Comparison of ENCODE assay signal across 14 cellular contexts in the genomic region with DNA sequence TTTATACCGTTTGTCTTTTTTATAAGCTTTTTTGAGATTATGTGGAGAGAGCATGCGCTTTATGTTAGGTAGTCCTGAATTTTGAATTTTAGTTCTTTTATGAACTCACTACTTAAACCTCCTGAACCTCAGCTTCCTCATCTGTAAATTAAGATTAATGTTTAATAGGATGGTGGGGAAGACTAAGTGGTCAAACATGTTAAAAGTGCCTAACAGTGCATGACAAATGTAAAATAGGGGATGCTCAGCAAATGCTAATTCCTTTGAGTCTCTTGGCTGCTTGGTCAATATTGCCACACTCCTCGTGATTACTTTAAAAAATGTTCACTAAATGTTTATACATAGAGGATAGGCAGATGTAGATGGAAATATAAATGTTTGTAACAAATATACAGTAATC. TPM values are rescaled to one million over a fixed set of nuclear protein-coding genes. Genes with fewer than 3 reads are reported as not detected.
DNase-seq lines count a peak whose midpoint lies in the region; ATAC-seq and TF ChIP-seq lines count a peak whose summit lies in the region.
"Had no signal": no experiment of that assay in that cellular context is flagged by ENCODE, and none has a peak within 500 bp of the region (broad histone marks: within the 10 kb centered on the region; RNA-seq: fewer than 3 reads in every experiment).

No MANE protein-coding gene starts in this region.

- H3K27me3 ChIP-seq in DND-41 (ENCODE audit: insufficient read depth, low read length, poor library complexity), result no peaks in the 10 kb centered on the region
- no peaks in the 10 kb centered on the region for H3K27me3 ChIP-seq in vagina

- H4K20me1 ChIP-seq in DND-41 (ENCODE audit: insufficient read depth, low read length), result peaks cover 78% of the 10 kb centered on the region

- peaks cover 66% of the 10 kb centered on the region for H3K4me1 Mint-ChIP-seq in activated naive CD4-positive, alpha-beta T cell treated with anti-CD3 and anti-CD28 coated beads for 36 hours (ENCODE audit: low read depth)

- ATAC-seq in DND-41 (ENCODE audit: insufficient read depth, low read depth) (no peak), GM19397 (IDR thresholded peaks at IDR 0.05; ENCODE audit: unreplicated experiment) (peak; percentile 70), HG03135 (IDR thresholded peaks at IDR 0.05; ENCODE audit: unreplicated experiment) (peak; percentile 77)

- H3K4me1 ChIP-seq in DND-41 (ENCODE audit: insufficient read depth, low read length) (peaks cover 16% of the 10 kb centered on the region), vagina (peaks cover 67% of the 10 kb centered on the region)

- H3K9me3 ChIP-seq in DND-41 (ENCODE audit: insufficient read depth, low read length, severe bottlenecking), result no peaks in the 10 kb centered on the region
- H3K9me3 ChIP-seq in vagina, result no peaks in the 10 kb centered on the region

- H3K79me2 ChIP-seq in DND-41 (ENCODE audit: insufficient read depth, low read length), result peaks cover 100% of the 10 kb centered on the region

- H3K27ac ChIP-seq in DND-41 (ENCODE audit: low read length) (no peak overlapping the region), vagina (no peak overlapping the region)
- H3K27ac ChIP-seq: C4-2B had no signal

- no peak for DNase-seq in DND-41
- DNase-seq in glomerular visceral epithelial cell (ENCODE audit: extremely low spot score), result peak; percentile 54
- no peak for DNase-seq in activated naive CD4-positive, alpha-beta T cell treated with anti-CD3 and anti-CD28 coated beads for 36 hours
- no peak for DNase-seq in medulla oblongata (ENCODE audit: extremely low spot score)
- DNase-seq in ureter (ENCODE audit: low spot score), result no peak
- DNase-seq in vagina (ENCODE audit: extremely low spot score in 2 of 2), result no peak
- DNase-seq: activated CD4-positive, CD25-positive, alpha-beta regulatory T cell treated with anti-CD3 and anti-CD28 coated beads, Interleukin-2, amount 50 U/mL, for 72 hours; activated gamma-delta T cell treated with Interleukin-2 at 50 U/mL for 16 hours; NCI-H1092; small intestine had no signal

- CTCF ChIA-PET in activated naive CD4-positive, alpha-beta T cell treated with anti-CD3 and anti-CD28 coated beads for 36 hours (lab: Charles Lee), result no interaction called here

- H3K9ac ChIP-seq in DND-41 (ENCODE audit: low read depth, low read length), result no peak overlapping the region

- H2AFZ ChIP-seq in DND-41 (ENCODE audit: low read depth, low read length), result no peak overlapping the region

- no peak overlapping the region for H3K27ac Mint-ChIP-seq in activated naive CD4-positive, alpha-beta T cell treated with anti-CD3 and anti-CD28 coated beads for 36 hours

- H3K36me3 Mint-ChIP-seq in activated naive CD4-positive, alpha-beta T cell treated with anti-CD3 and anti-CD28 coated beads for 36 hours (ENCODE audit: low read depth), result peaks cover 16% of the 10 kb centered on the region

- intact Hi-C loops in activated naive CD4-positive, alpha-beta T cell treated with anti-CD3 and anti-CD28 coated beads for 36 hours (cut with micrococcal nuclease), result no loop called here
- intact Hi-C loops in vagina (cut with DNase I), result no loop called here

- H3K4me2 ChIP-seq in DND-41 (ENCODE audit: insufficient read depth, low read length), result 0 out of 2 replicates have a peak overlapping the region, but pooled peaks have one; percentile 1

- no peaks in the 10 kb centered on the region for H3K27me3 Mint-ChIP-seq in activated naive CD4-positive, alpha-beta T cell treated with anti-CD3 and anti-CD28 coated beads for 36 hours (ENCODE audit: low read depth)

- TF ChIP-seq CTCF in DND-41 (IDR thresholded peaks at IDR 0.05; ENCODE audit: borderline replicate concordance, extremely low read depth, low read length, poor library complexity, severe bottlenecking) (no peak), vagina (IDR thresholded peaks at IDR 0.05) (no peak)

- no peak for TF ChIP-seq POLR2A in vagina (IDR thresholded peaks at IDR 0.05)

- peaks cover 21% of the 10 kb centered on the region for H3K36me3 ChIP-seq in DND-41 (ENCODE audit: insufficient read depth, low read length)
- H3K36me3 ChIP-seq in vagina, result no peaks in the 10 kb centered on the region

- H3K4me3 Mint-ChIP-seq in activated naive CD4-positive, alpha-beta T cell treated with anti-CD3 and anti-CD28 coated beads for 36 hours, result no peak overlapping the region
- H3K4me3 Mint-ChIP-seq: neural crest cell had no signal

- H3K9me3 Mint-ChIP-seq in activated naive CD4-positive, alpha-beta T cell treated with anti-CD3 and anti-CD28 coated beads for 36 hours, result no peaks in the 10 kb centered on the region
- H3K9me3 Mint-ChIP-seq: neural crest cell had no signal

- H3K4me3 ChIP-seq in DND-41 (ENCODE audit: low read depth in 1 of 2, low read length in 2 of 2), result no peak overlapping the region
- no peak overlapping the region for H3K4me3 ChIP-seq in vagina

RNA-seq across cellular contexts. Expression of gene BIRC6, which starts 6.8 kb away (rescaled TPM):
- 10 to 100 TPM; 51.4 to 52.9 TPM for total RNA-seq in activated naive CD4-positive, alpha-beta T cell treated with anti-CD3 and anti-CD28 coated beads for 36 hours
- 172 TPM for total RNA-seq in ureter
- total RNA-seq in vagina, result 92.8 TPM
